Comparison of ENCODE assay signal across 1 cellular context in genomic region chr20:51372966-51373365, GRCh38.
TF ChIP-seq lines count a peak whose summit lies in the region.

No MANE protein-coding gene starts in this region.

TF ChIP-seq in H1, 55 proteins besides CTCF, POLR2A, EP300 and RAD21 (continued from another document):
- TF ChIP-seq ATF2 (IDR thresholded peaks at IDR 0.05; ENCODE audit: low read length) (no peak), CREB1 (IDR thresholded peaks at IDR 0.05) (no peak), FOSL1 (IDR thresholded peaks at IDR 0.05; ENCODE audit: insufficient read depth, low read depth, low read length) (no peak), ZNF274 (IDR thresholded peaks at IDR 0.05; ENCODE audit: borderline replicate concordance, extremely low read depth, low read length) (no peak), MAX (IDR thresholded peaks at IDR 0.05) (no peak)
TF ChIP-seq in H1: peak in this region for 0.
